1 cellular context compared by ENCODE assay signal in genomic region chr7:32846630-32847225, GRCh38.
TF ChIP-seq lines count a peak whose summit lies in the region.

No MANE protein-coding gene starts in this region.

TF ChIP-seq in K562, 482 proteins besides CTCF, POLR2A, EP300 and RAD21 (continued from another document and continues in another):
- TF ChIP-seq ZNF398 (CRISPR knock-in tag; IDR thresholded peaks at IDR 0.05) = no peak
- no peak for TF ChIP-seq DPF2 (IDR thresholded peaks at IDR 0.05)
- TF ChIP-seq POLR2B (IDR thresholded peaks at IDR 0.05; ENCODE audit: low read depth, partially characterized antibody) = no peak
- TF ChIP-seq ZNF274 (IDR thresholded peaks at IDR 0.05; ENCODE audit: borderline replicate concordance, low read depth, low read length) = no peak
- TF ChIP-seq CUX1 (CRISPR knock-in tag; IDR thresholded peaks at IDR 0.05) = no peak
- TF ChIP-seq RBM15 (IDR thresholded peaks at IDR 0.05; ENCODE audit: insufficient read depth, low read length) = no peak
- no peak for TF ChIP-seq MLLT1 (IDR thresholded peaks at IDR 0.05)
- no peak for TF ChIP-seq ZNF121 (CRISPR knock-in tag; conservative IDR thresholded peaks at IDR 0.05)
- TF ChIP-seq ZNF668 (CRISPR knock-in tag; IDR thresholded peaks at IDR 0.05) = no peak
- no peak for TF ChIP-seq ZBTB26 (CRISPR knock-in tag; IDR thresholded peaks at IDR 0.05)
- peak; percentile 11 for TF ChIP-seq MEIS2 (IDR thresholded peaks at IDR 0.05; ENCODE audit: partially characterized antibody)
- no peak for TF ChIP-seq TEAD1 (CRISPR knock-in tag; IDR thresholded peaks at IDR 0.05)
- no peak for TF ChIP-seq CBX8 (IDR thresholded peaks at IDR 0.05; ENCODE audit: borderline replicate concordance, extremely low read depth, low read depth, low read length, poor library complexity, severe bottlenecking)
- TF ChIP-seq ZBTB12 (CRISPR knock-in tag; IDR thresholded peaks at IDR 0.05) = no peak
- TF ChIP-seq ETS2 (tag; IDR thresholded peaks at IDR 0.05; ENCODE audit: borderline replicate concordance, poor library complexity, severe bottlenecking) = no peak
- peak in 1 of 3 experiments; percentile 38 for TF ChIP-seq YY1 (IDR thresholded peaks at IDR 0.05; ENCODE audit: borderline replicate concordance in 1 of 3, control insufficient read depth in 1 of 3, extremely low read depth in 1 of 3, insufficient read depth in 3 of 3, insufficient read length in 1 of 3, insufficient replicate concordance in 2 of 3, low read depth in 1 of 3, low read length in 2 of 3)
- no peak for TF ChIP-seq MED1 (CRISPR knock-in tag; IDR thresholded peaks at IDR 0.05; ENCODE audit: borderline replicate concordance)
- TF ChIP-seq NFXL1 (CRISPR knock-in tag; IDR thresholded peaks at IDR 0.05) = no peak
- TF ChIP-seq KLF10 (CRISPR knock-in tag; IDR thresholded peaks at IDR 0.05) = no peak
- TF ChIP-seq CCNT2 (IDR thresholded peaks at IDR 0.05; ENCODE audit: borderline replicate concordance, extremely low read depth, insufficient read length, low read depth, low read length) = no peak
- TF ChIP-seq CHAMP1 (IDR thresholded peaks at IDR 0.05) = peak; percentile 67
- TF ChIP-seq ZNF512 (tag; IDR thresholded peaks at IDR 0.05) = no peak
- TF ChIP-seq L3MBTL2 (IDR thresholded peaks at IDR 0.05) = peak; percentile 16; the same call in 1 of the 2 replicates
- TF ChIP-seq ZFX (CRISPR knock-in tag; IDR thresholded peaks at IDR 0.05) = peak; percentile 20; the same call in 1 of the 2 replicates
- TF ChIP-seq GABPA (tag; conservative IDR thresholded peaks at IDR 0.05; ENCODE audit: low read depth) = no peak
- TF ChIP-seq RB1 (IDR thresholded peaks at IDR 0.05; ENCODE audit: low read depth) = peak; percentile 46; the same call in 1 of the 2 replicates
- no peak for TF ChIP-seq ATF3 (IDR thresholded peaks at IDR 0.05)
- TF ChIP-seq ATF3 (CRISPR knock-in tag; conservative IDR thresholded peaks at IDR 0.05) = no peak
- no peak for TF ChIP-seq XRCC4 (IDR thresholded peaks at IDR 0.05; ENCODE audit: extremely low read depth, insufficient read depth, insufficient read length)
- no peak for TF ChIP-seq HNRNPK (IDR thresholded peaks at IDR 0.05; ENCODE audit: low read depth, low read length, poor library complexity, severe bottlenecking)
- TF ChIP-seq TFAP4 (CRISPR knock-in tag; IDR thresholded peaks at IDR 0.05; ENCODE audit: borderline replicate concordance) = peak; percentile 21; the same call in 1 of the 2 replicates
- no peak for TF ChIP-seq SRSF1 (IDR thresholded peaks at IDR 0.05; ENCODE audit: low read depth, low read length)
- peak; percentile 87; the same call in 1 of the 2 replicates for TF ChIP-seq ARID3A (IDR thresholded peaks at IDR 0.05; ENCODE audit: borderline replicate concordance, low read depth, low read length)
- no peak for TF ChIP-seq KHSRP (IDR thresholded peaks at IDR 0.05)
